ENCODE assay signal across 25 cellular contexts in genomic region chr2:14261771-14262170, GRCh38.
"Had no signal": no experiment of that assay in that cellular context is flagged by ENCODE, and none has a peak within 500 bp of the region (broad histone marks: within the 10 kb centered on the region; RNA-seq: fewer than 3 reads in every experiment).

No MANE protein-coding gene starts in this region.

- DNase-seq: immature natural killer cell; kidney; left colon; left lung; lower lobe of right lung; mammary epithelial cell; mesenchymal stem cell; naive thymus-derived CD8-positive, alpha-beta T cell; nucleus accumbens; pancreas; posterior cingulate gyrus; retina; right cardiac atrium; small intestine; spleen; stimulated activated CD4-positive, alpha-beta T cell treated with anti-CD3 and anti-CD28 coated beads, Interleukin-4, amount 100 ng/mL, for 24 hours; stimulated activated naive CD4-positive, alpha-beta T cell; tibial artery; upper lobe of right lung; uterus had no signal

- H3K36me3 ChIP-seq: left lung, lower lobe of right lung, pancreas, prostate gland, spleen, suprapubic skin, thoracic aorta, tibial artery, upper lobe of right lung, uterus had no signal

- H3K4me3 ChIP-seq: left lung, lower lobe of right lung, pancreas, prostate gland, spleen, suprapubic skin, thoracic aorta, tibial artery, upper lobe of right lung, uterus had no signal

- H3K4me1 ChIP-seq: left lung, lower lobe of right lung, pancreas, prostate gland, spleen, suprapubic skin, tibial artery, upper lobe of right lung, uterus had no signal

- H3K27ac ChIP-seq: left lung, lower lobe of right lung, pancreas, prostate gland, spleen, suprapubic skin, thoracic aorta, tibial artery, upper lobe of right lung, uterus had no signal

- ATAC-seq: left colon; left lung; lower lobe of right lung; naive thymus-derived CD8-positive, alpha-beta T cell; pancreas; right cardiac atrium; sciatic nerve; stimulated activated effector memory CD8-positive, alpha-beta T cell treated with anti-CD3 and anti-CD28 coated beads, Interleukin-12 subunit alpha, Interleukin-12 subunit beta, amount 100 ng/mL, for 72 hours; upper lobe of right lung had no signal

- H3K27me3 ChIP-seq: left lung, pancreas, spleen, suprapubic skin, tibial artery, upper lobe of right lung, uterus had no signal
